22 cellular contexts compared by ENCODE assay signal in the genomic region with DNA sequence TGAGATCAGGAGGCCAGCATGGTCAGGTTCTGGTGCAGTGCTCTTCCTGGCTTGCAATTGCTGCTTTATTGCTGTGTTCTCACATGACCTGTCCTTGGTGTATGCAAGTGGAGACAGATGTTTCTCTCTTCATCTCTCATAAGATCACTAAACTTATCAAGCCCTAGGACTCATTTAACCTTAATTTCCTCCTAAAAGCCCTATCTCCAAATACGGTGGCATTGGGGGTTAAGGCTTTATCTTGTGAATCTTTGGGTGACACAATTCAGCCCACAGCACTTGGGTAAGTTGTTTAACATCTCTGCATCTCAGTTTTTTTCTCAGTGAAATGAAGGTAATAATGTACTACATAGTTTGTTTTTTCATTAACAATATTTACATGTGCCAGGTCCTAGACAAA.
"Had no signal": no experiment of that assay in that cellular context is flagged by ENCODE, and none has a peak within 500 bp of the region (broad histone marks: within the 10 kb centered on the region; RNA-seq: fewer than 3 reads in every experiment).

No MANE protein-coding gene starts in this region.

- ATAC-seq: esophagus mucosa; gastrocnemius medialis; heart left ventricle; left lobe of liver; natural killer cell; psoas muscle; right cardiac atrium; stimulated activated effector memory CD8-positive, alpha-beta T cell treated with anti-CD3 and anti-CD28 coated beads, Interleukin-12 subunit alpha, Interleukin-12 subunit beta, amount 100 ng/mL, for 72 hours had no signal

- DNase-seq: effector CD8-positive, alpha-beta T cell; endodermal cell; foreskin fibroblast; gastrocnemius medialis; heart left ventricle; kidney; natural killer cell; occipital lobe; ovary; posterior cingulate gyrus; psoas muscle; right cardiac atrium; sigmoid colon; stimulated activated CD4-positive, alpha-beta T cell treated with anti-CD3 and anti-CD28 coated beads, Interleukin-2, amount 100 ng/mL, for 24 hours; stimulated activated CD4-positive, alpha-beta T cell treated with anti-CD3 and anti-CD28 coated beads, Interleukin-4, amount 100 ng/mL, for 24 hours; stimulated activated naive CD4-positive, alpha-beta T cell treated with Interleukin-2 at 50 U/mL for 16 hours; stomach; thyroid gland; trophoblast cell had no signal
